In genomic region chr11:125624756-125625213, GRCh38 we compare ENCODE assay signal across 8 cellular contexts. TPM values are rescaled to one million over a fixed set of nuclear protein-coding genes. Genes with fewer than 3 reads are reported as not detected.
DNase-seq lines count a peak whose midpoint lies in the region; ATAC-seq, FAIRE-seq and TF ChIP-seq lines count a peak whose summit lies in the region.

TSS of gene CHEK1 (plus strand) at chr11:125625163. CDS start at chr11:125626769, 1,606 bp downstream.

- ATAC-seq in activated naive CD8-positive, alpha-beta T cell treated with anti-CD3 and anti-CD28 coated beads, Interleukin-2, amount 50 U/mL, for 24 hours, result no peak
- no peak for ATAC-seq in HG03354 (IDR thresholded peaks at IDR 0.05; ENCODE audit: poor library complexity, severe bottlenecking, unreplicated experiment)

- TF ChIP-seq POLR2A in testis (IDR thresholded peaks at IDR 0.05) (no peak), GM12891 (IDR thresholded peaks at IDR 0.05; ENCODE audit: low read depth, low read length) (no peak)

- no peaks in the 10 kb centered on the region for H4K20me1 ChIP-seq in keratinocyte (ENCODE audit: control insufficient read depth, extremely low read depth, insufficient read depth, low read length)

- no peak for FAIRE-seq in keratinocyte (lab: Jason Lieb, UNC)
- no peak for FAIRE-seq in GM12891 (lab: Jason Lieb, UNC)

- peak within 1 kb of the TSS; percentile 77 for H3K9ac ChIP-seq in keratinocyte (ENCODE audit: control insufficient read depth, extremely low read depth, insufficient read depth, low read length)

- intact Hi-C loops in testis (cut with DNase I; ENCODE audit: low total_unique reads), result loop anchor here (10.0 kb wide), 1 partner anchor 250 kb away; no protein-coding TSS in a partner anchor

- POLR2A ChIA-PET in activated CD4-positive, alpha-beta T cell treated with anti-CD3 and anti-CD28 coated beads, Interleukin-2, amount 10 ng/mL, durations not matched to agents 7 days and 5 days (lab: Charles Lee), result interaction anchor here (0.6 kb wide), 1 partner anchor 1930 kb away, joined by 4 read pairs; no protein-coding TSS in a partner anchor

- no peaks in the 10 kb centered on the region for H3K9me3 Mint-ChIP-seq in activated CD4-positive, alpha-beta T cell treated with anti-CD3 and anti-CD28 coated beads, Interleukin-2, amount 10 ng/mL, durations not matched to agents 7 days and 5 days
- H3K9me3 Mint-ChIP-seq in activated naive CD8-positive, alpha-beta T cell treated with anti-CD3 and anti-CD28 coated beads, Interleukin-2, amount 50 U/mL, for 24 hours, result no peaks in the 10 kb centered on the region

- 42 to 50% methylated on average over 9 of the region's 9 CpGs for WGBS in testis, 2 donors

- peaks cover 8% of the 10 kb centered on the region for H3K79me2 ChIP-seq in keratinocyte (ENCODE audit: control insufficient read depth, insufficient read depth, low read length)

- H3K27me3 Mint-ChIP-seq in activated CD4-positive, alpha-beta T cell treated with anti-CD3 and anti-CD28 coated beads, Interleukin-2, amount 10 ng/mL, durations not matched to agents 7 days and 5 days, result no peaks in the 10 kb centered on the region
- H3K27me3 Mint-ChIP-seq in activated naive CD8-positive, alpha-beta T cell treated with anti-CD3 and anti-CD28 coated beads, Interleukin-2, amount 50 U/mL, for 24 hours, result no peaks in the 10 kb centered on the region

- peaks cover 40% of the 10 kb centered on the region for H3K4me1 Mint-ChIP-seq in activated CD4-positive, alpha-beta T cell treated with anti-CD3 and anti-CD28 coated beads, Interleukin-2, amount 10 ng/mL, durations not matched to agents 7 days and 5 days
- H3K4me1 Mint-ChIP-seq in activated naive CD8-positive, alpha-beta T cell treated with anti-CD3 and anti-CD28 coated beads, Interleukin-2, amount 50 U/mL, for 24 hours, result peaks cover 27% of the 10 kb centered on the region

- peak within 1 kb of the TSS; percentile 100 for H3K27ac Mint-ChIP-seq in activated CD4-positive, alpha-beta T cell treated with anti-CD3 and anti-CD28 coated beads, Interleukin-2, amount 10 ng/mL, durations not matched to agents 7 days and 5 days
- H3K27ac Mint-ChIP-seq in activated naive CD8-positive, alpha-beta T cell treated with anti-CD3 and anti-CD28 coated beads, Interleukin-2, amount 50 U/mL, for 24 hours, result peak within 1 kb of the TSS; percentile 100

- CTCF ChIA-PET in activated CD4-positive, alpha-beta T cell treated with anti-CD3 and anti-CD28 coated beads, Interleukin-2, amount 10 ng/mL, durations not matched to agents 7 days and 5 days (lab: Charles Lee), result interaction anchor here (0.8 to 2.5 kb wide), 6 partner anchors 9 to 263 kb away, joined by 3 to 8 read pairs (median 3); partner anchors contain the start of gene HYLS1

- H3K27ac ChIP-seq in keratinocyte (ENCODE audit: control insufficient read depth, insufficient read depth, low read length) (peak within 1 kb of the TSS; percentile 75), testis (peak within 1 kb of the TSS; percentile 93 to 98)

- H3K36me3 Mint-ChIP-seq in activated CD4-positive, alpha-beta T cell treated with anti-CD3 and anti-CD28 coated beads, Interleukin-2, amount 10 ng/mL, durations not matched to agents 7 days and 5 days (ENCODE audit: low read depth), result peaks cover 33% of the 10 kb centered on the region
- peaks cover 51% of the 10 kb centered on the region for H3K36me3 Mint-ChIP-seq in activated naive CD8-positive, alpha-beta T cell treated with anti-CD3 and anti-CD28 coated beads, Interleukin-2, amount 50 U/mL, for 24 hours (ENCODE audit: low read depth)

- TF ChIP-seq CTCF in keratinocyte (optimal IDR thresholded peaks at IDR 0.05 in 1 of 3, IDR thresholded peaks at IDR 0.05 in 1 of 3, conservative IDR thresholded peaks at IDR 0.05 in 1 of 3; ENCODE audit: extremely low read depth in 1 of 3, insufficient read depth in 2 of 3, low read length in 3 of 3) (no peak), testis (IDR thresholded peaks at IDR 0.05) (no peak)

- dilution Hi-C loops in keratinocyte (cut with MboI; ENCODE audit: extremely low pct_ligation_motif_present, low sequenced_read_pairs), result no loop called here

- H3K4me1 ChIP-seq in keratinocyte (ENCODE audit: control insufficient read depth, extremely low read depth, insufficient read depth, low read length), result peaks cover 28% of the 10 kb centered on the region
- H3K4me1 ChIP-seq in testis, result peaks cover 6% of the 10 kb centered on the region

- peak within 1 kb of the TSS; percentile 93 for H2AFZ ChIP-seq in keratinocyte (ENCODE audit: control insufficient read depth, low read length)

- peak within 1 kb of the TSS; percentile 87 for H3K4me3 Mint-ChIP-seq in activated CD4-positive, alpha-beta T cell treated with anti-CD3 and anti-CD28 coated beads, Interleukin-2, amount 10 ng/mL, durations not matched to agents 7 days and 5 days
- peak within 1 kb of the TSS; percentile 89 for H3K4me3 Mint-ChIP-seq in activated naive CD8-positive, alpha-beta T cell treated with anti-CD3 and anti-CD28 coated beads, Interleukin-2, amount 50 U/mL, for 24 hours

- H3K9me3 ChIP-seq in keratinocyte (ENCODE audit: control insufficient read depth, low read depth, low read length) (no peaks in the 10 kb centered on the region), testis (no peaks in the 10 kb centered on the region)

- no peaks in the 10 kb centered on the region for H3K27me3 ChIP-seq in keratinocyte (ENCODE audit: control insufficient read depth, extremely low read depth, insufficient read depth, low read length)
- H3K27me3 ChIP-seq in testis, result no peaks in the 10 kb centered on the region

- no peak for DNase-seq in activated CD4-positive, alpha-beta T cell treated with anti-CD3 and anti-CD28 coated beads, Interleukin-2, amount 10 ng/mL, durations not matched to agents 7 days and 5 days
- no peak for DNase-seq in activated CD4-positive, alpha-beta T cell treated with anti-CD3 and anti-CD28 coated beads for 48 hours
- no peak for DNase-seq in activated naive CD8-positive, alpha-beta T cell treated with anti-CD3 and anti-CD28 coated beads, Interleukin-2, amount 50 U/mL, for 24 hours
- DNase-seq in keratinocyte (ENCODE audit: low read depth, low spot score) (no peak), testis (no peak), GM12891 (ENCODE audit: insufficient read length, low spot score) (no peak), NCI-H748 treated with DMSO at 0.1 percent for 48 hours (lab: John Stamatoyannopoulos, UW) (no peak)

- H3K36me3 ChIP-seq in keratinocyte (ENCODE audit: control insufficient read depth in 2 of 2, extremely low read depth in 1 of 2, insufficient read depth in 2 of 2, low read length in 2 of 2) (peaks cover 5 to 19% of the 10 kb centered on the region in 2 experiments), testis (ENCODE audit: low read depth, missing control alignments) (no peaks in the 10 kb centered on the region)

- H3K4me3 ChIP-seq in keratinocyte (ENCODE audit: control insufficient read depth in 2 of 3, extremely low read depth in 1 of 3, insufficient read depth in 2 of 3, low read depth in 1 of 3, low read length in 3 of 3), result peak within 1 kb of the TSS; percentile 64 to 77 (median 69)
- H3K4me3 ChIP-seq in testis, result peak within 1 kb of the TSS; percentile 81 to 84

- no peaks in the 10 kb centered on the region for H3K9me1 ChIP-seq in keratinocyte (ENCODE audit: control insufficient read depth, extremely low read depth, insufficient read depth, low read length)

- peak within 1 kb of the TSS; percentile 94 for H3K4me2 ChIP-seq in keratinocyte (ENCODE audit: control insufficient read depth, extremely low read depth, insufficient read depth, low read depth, low read length)

TF ChIP-seq in GM12891, 5 proteins besides CTCF, POLR2A, EP300 and RAD21:
- no peak for TF ChIP-seq POLR2AphosphoS5 (IDR thresholded peaks at IDR 0.05; ENCODE audit: low read depth, low read length)
- TF ChIP-seq POU2F2 (IDR thresholded peaks at IDR 0.05; ENCODE audit: low read depth, low read length), result no peak
- no peak for TF ChIP-seq SPI1 (IDR thresholded peaks at IDR 0.05; ENCODE audit: low read depth, low read length)
- TF ChIP-seq TAF1 (IDR thresholded peaks at IDR 0.05; ENCODE audit: low read depth, low read length), result no peak
- TF ChIP-seq PAX5 (IDR thresholded peaks at IDR 0.05; ENCODE audit: insufficient read depth, low read length, severe bottlenecking), result no peak

RNA-seq across cellular contexts. Expression of gene CHEK1, which starts in this region (rescaled TPM):
- total RNA-seq in activated CD4-positive, alpha-beta T cell treated with anti-CD3 and anti-CD28 coated beads, Interleukin-2, amount 10 ng/mL, durations not matched to agents 7 days and 5 days, result 10 to 100 TPM; 81.4 to 87.2 TPM
- polyA plus RNA-seq in keratinocyte (13.4 to 38.2 TPM (median 25.8 TPM) in 3 replicates), testis (ENCODE audit: insufficient read depth, low read depth, low replicate concordance) (25.8 TPM)
- 2.6 TPM for polyA plus RNA-seq in keratinocyte (2011; ENCODE audit: low read depth)
- 13.2 and 19.0 TPM in 2 replicates for polyA plus RNA-seq in keratinocyte (2011; cell fraction: cytosol; rRNA removed)
- 12.3 and 14.5 TPM in 2 replicates for polyA plus RNA-seq in keratinocyte (2011; cell fraction: nucleus; rRNA removed)
- polyA plus RNA-seq in keratinocyte (2012; ENCODE audit: low replicate concordance), result 1.7 and 26.0 TPM in 2 replicates
- 7.1 to 21.9 TPM (median 7.5 TPM) in 3 replicates for polyA minus RNA-seq in keratinocyte
- 10.6 TPM for polyA minus RNA-seq in keratinocyte (2011; cell fraction: cytosol; rRNA and poly(A)+ RNA removed)
- 8.1 and 18.7 TPM in 2 replicates for polyA minus RNA-seq in keratinocyte (2011; cell fraction: nucleus; rRNA and poly(A)+ RNA removed)
- total RNA-seq in testis, result 10 to 100 TPM; 11.5 to 25.1 TPM
- 28.4 TPM for polyA plus RNA-seq in GM12891 (2012; ENCODE audit: low read depth, missing spikeins)
